ENCODE assay signal across 12 cellular contexts in genomic region chr5:177094224-177095087, GRCh38. TPM values are rescaled to one million over a fixed set of nuclear protein-coding genes. Genes with fewer than 3 reads are reported as not detected.
DNase-seq lines count a peak whose midpoint lies in the region; ATAC-seq and TF ChIP-seq lines count a peak whose summit lies in the region.
"Had no signal": no experiment of that assay in that cellular context is flagged by ENCODE, and none has a peak within 500 bp of the region (broad histone marks: within the 10 kb centered on the region; RNA-seq: fewer than 3 reads in every experiment).

No MANE protein-coding gene starts in this region.

- H3K4me3 ChIP-seq in heart right ventricle (no peak overlapping the region), psoas muscle (no peak overlapping the region)

- H3K27ac ChIP-seq in heart right ventricle (peak overlapping the region in 6 of 10 donors; percentile 11 to 58 (median 22)), psoas muscle (no peak overlapping the region)

- no peaks in the 10 kb centered on the region for H3K9me3 Mint-ChIP-seq in WTC11
- H3K9me3 Mint-ChIP-seq: CD8-positive, alpha-beta memory T cell had no signal

- ATAC-seq in WTC11, result no peak
- ATAC-seq in heart right ventricle, result peak; percentile 71 to 89 (median 84)
- peak; percentile 33 to 77 (median 64) for ATAC-seq in psoas muscle
- no peak for ATAC-seq in GM18867 (IDR thresholded peaks at IDR 0.05; ENCODE audit: unreplicated experiment)
- ATAC-seq in GM21528 (IDR thresholded peaks at IDR 0.05; ENCODE audit: low FRiP score, unreplicated experiment), result no peak

- H3K4me1 ChIP-seq in heart right ventricle (peaks cover 9 to 39% (median 18%) of the 10 kb centered on the region in 9 donors), psoas muscle (peaks cover 5% of the 10 kb centered on the region)

- CTCF ChIA-PET in WTC11 (lab: Charles Lee), result interaction anchor here (1.5 kb wide), 1 partner anchor 18 kb away, joined by 6 read pairs; no protein-coding TSS in a partner anchor

- H3K27me3 Mint-ChIP-seq in WTC11 (ENCODE audit: low read depth), result no peaks in the 10 kb centered on the region
- H3K27me3 Mint-ChIP-seq: CD8-positive, alpha-beta memory T cell had no signal

- POLR2A ChIA-PET in WTC11 (lab: Charles Lee), result no interaction called here

- H3K36me3 ChIP-seq in heart right ventricle (no peaks in the 10 kb centered on the region), psoas muscle (ENCODE audit: insufficient read depth in 1 of 2, low read depth in 1 of 2) (no peaks in the 10 kb centered on the region)

- DNase-seq in ELF-1 (ENCODE audit: low read depth, low spot score) (peak; percentile 39), WTC11 (ENCODE audit: low spot score) (no peak), heart right ventricle (peak; percentile 87 to 88), psoas muscle (peak; percentile 82 to 91), medulla oblongata (ENCODE audit: extremely low spot score) (no peak)
- no peak for DNase-seq in stimulated activated CD4-positive, alpha-beta T cell treated with anti-CD3 and anti-CD28 coated beads, Interleukin-4, amount 100 ng/mL, for 4 hours
- DNase-seq: CD8-positive, alpha-beta memory T cell; NCI-H82; occipital lobe; T1000 had no signal

- H3K4me3 Mint-ChIP-seq in WTC11, result no peak overlapping the region
- H3K4me3 Mint-ChIP-seq: CD8-positive, alpha-beta memory T cell had no signal

- WGBS in heart right ventricle, 2 donors, result 42 to 62% methylated on average over 12 of the region's 12 CpGs
- WGBS in psoas muscle, 3 donors, result 27 to 37% (median 34%) methylated on average over 12 of the region's 12 CpGs

- intact Hi-C loops in heart right ventricle (cut with DNase I) (no loop called here), psoas muscle (cut with DNase I) (no loop called here)

- H3K4me1 Mint-ChIP-seq in WTC11, result peaks cover 9% of the 10 kb centered on the region
- H3K4me1 Mint-ChIP-seq: CD8-positive, alpha-beta memory T cell had no signal

- H3K27ac Mint-ChIP-seq in WTC11, result peak overlapping the region; percentile 87; the same call in 1 of the 2 replicates
- H3K27ac Mint-ChIP-seq: CD8-positive, alpha-beta memory T cell had no signal

- TF ChIP-seq CTCF in WTC11 (IDR thresholded peaks at IDR 0.05) (no peak), heart right ventricle (IDR thresholded peaks at IDR 0.05) (no peak), psoas muscle (IDR thresholded peaks at IDR 0.05) (no peak)

- H3K36me3 Mint-ChIP-seq in WTC11, result peaks cover 29% of the 10 kb centered on the region
- H3K36me3 Mint-ChIP-seq: CD8-positive, alpha-beta memory T cell had no signal

- H3K9me3 ChIP-seq in heart right ventricle (no peaks in the 10 kb centered on the region), psoas muscle (no peaks in the 10 kb centered on the region)

- H3K27me3 ChIP-seq in heart right ventricle (peaks cover 0 to 3% (median 0%) of the 10 kb centered on the region in 7 donors), psoas muscle (ENCODE audit: insufficient read depth in 3 of 3, low read length in 2 of 3) (peaks cover 0 to 28% (median 2%) of the 10 kb centered on the region in 3 donors)

TF ChIP-seq in WTC11, 78 proteins besides CTCF, POLR2A, EP300 and RAD21:
- TF ChIP-seq ZMAT4 (CRISPR knock-in tag; IDR thresholded peaks at IDR 0.05) (no peak), JUN (CRISPR knock-in tag; IDR thresholded peaks at IDR 0.05) (no peak), FOXJ3 (CRISPR knock-in tag; IDR thresholded peaks at IDR 0.05; ENCODE audit: borderline replicate concordance) (no peak), GABPB1 (CRISPR knock-in tag; IDR thresholded peaks at IDR 0.05) (0 out of 2 replicates have a peak, but pooled peaks have one; percentile 30)

RNA-seq across cellular contexts. Expression of gene FGFR4, which starts 7.7 kb away (rescaled TPM):
- total RNA-seq in WTC11 (2021) (108 to 122 TPM (median 111 TPM) in 3 replicates), heart right ventricle (1 to 10 TPM in 2 of 10 donors, under 1 TPM in 7, not detected in 1; 0.25 to 2.7 (median 0.37) TPM), psoas muscle (1 to 10 TPM; 3.2 to 6.5 (median 4.3) TPM)
- polyA plus RNA-seq in heart right ventricle (1 to 10 TPM; 1.4 to 2.4 TPM), psoas muscle (1 to 10 TPM; 1.6 to 4.6 (median 3.1) TPM)

RNA-seq across cellular contexts. Expression of gene NSD1, which starts 39.1 kb away (rescaled TPM):
- total RNA-seq in WTC11 (2021) (144 to 153 TPM (median 148 TPM) in 3 replicates), heart right ventricle (10 to 100 TPM; 34.4 to 62.9 (median 47.2) TPM), psoas muscle (10 to 100 TPM; 38.5 to 56.2 (median 43.2) TPM)
- polyA plus RNA-seq in heart right ventricle (10 to 100 TPM in 1 of 2 donors, 1 to 10 TPM in 1; 5.6 to 10.0 TPM), psoas muscle (10 to 100 TPM in 1 of 3 donors, 1 to 10 TPM in 2; 6.0 to 29.9 (median 6.1) TPM)

Comparison
In these comparisons a context has a peak if more than half of its experiments do, and no peak if none do; other contexts are left out.
1. DNase-seq: peak in ELF-1 (single experiment), heart right ventricle (2 of 2) and psoas muscle (2 of 2); none in WTC11 (single experiment), medulla oblongata (single experiment) and stimulated activated CD4-positive, alpha-beta T cell treated with anti-CD3 and anti-CD28 coated beads, Interleukin-4, amount 100 ng/mL, for 4 hours (0 of 2).
2. ATAC-seq: peak in heart right ventricle (8 of 8) and psoas muscle (4 of 4); none in WTC11 (single experiment), GM18867 (single experiment) and GM21528 (single experiment).
3. RNA of gene FGFR4, which starts 7.7 kb away (total RNA-seq): 108 to 122 TPM in WTC11; 3.2 to 6.5 TPM in psoas muscle and 0.25 to 2.7 TPM in heart right ventricle; every median in the first group is over 10 times any median in the second.